ENCODE assay signal across 16 cellular contexts in the genomic region with DNA sequence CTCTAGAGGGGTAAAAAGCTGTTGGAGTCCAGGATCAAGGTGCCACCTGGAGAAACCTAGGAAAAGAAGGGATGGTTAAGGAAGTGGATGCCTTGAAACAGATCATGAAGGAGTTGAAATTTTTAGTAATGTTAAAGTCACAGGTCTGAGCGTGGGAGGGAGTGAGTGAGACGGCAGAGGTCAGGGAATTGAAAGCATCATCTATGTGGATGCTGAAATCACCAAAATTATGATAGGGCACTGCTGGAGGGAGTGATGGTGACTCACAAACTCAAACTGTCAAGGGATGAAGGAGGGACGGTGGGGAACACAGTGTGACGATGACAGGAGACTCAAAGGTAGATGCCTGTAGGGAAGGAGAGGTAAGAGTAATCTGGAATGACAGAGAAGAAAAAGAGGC.
DNase-seq lines count a peak whose midpoint lies in the region; ATAC-seq and TF ChIP-seq lines count a peak whose summit lies in the region.
"Had no signal": no experiment of that assay in that cellular context is flagged by ENCODE, and none has a peak within 500 bp of the region (broad histone marks: within the 10 kb centered on the region; RNA-seq: fewer than 3 reads in every experiment).

No MANE protein-coding gene starts in this region.

- no peak overlapping the region for H3K4me3 ChIP-seq in GM23338
- no peak overlapping the region for H3K4me3 ChIP-seq in trophoblast cell (ENCODE audit: low read depth, low read length)
- H3K4me3 ChIP-seq: BLaER1 treated with 17β-estradiol and CSF1 and Interleukin-3, amounts not matched to agents 10 nM and 100 nM; HAP-1 had no signal

- H3K9ac ChIP-seq in trophoblast cell (ENCODE audit: low read length) = no peak overlapping the region
- H3K9ac ChIP-seq: BLaER1 treated with 17β-estradiol and CSF1 and Interleukin-3, amounts not matched to agents 10 nM and 100 nM had no signal

- H3K14ac ChIP-seq in trophoblast cell (ENCODE audit: low read length) = no peak overlapping the region

- H4K8ac ChIP-seq in trophoblast cell (ENCODE audit: low read depth, low read length) = no peak overlapping the region

- H3K4me1 Mint-ChIP-seq in activated CD4-positive, alpha-beta T cell treated with anti-CD3 and anti-CD28 coated beads, Interleukin-2, amount 10 ng/mL, durations not matched to agents 24 days and 14 days = peaks cover 27% of the 10 kb centered on the region
- H3K4me1 Mint-ChIP-seq in GM23338 = peaks cover 35% of the 10 kb centered on the region
- H3K4me1 Mint-ChIP-seq in activated T-helper 2 cell treated with anti-CD3 and anti-CD28 coated beads, Interferon-gamma antibody, Interleukin-2, Interleukin-4, amounts not matched to agents 10 μg/mL and 5 μg/mL and 100 μg/mL, durations not matched to agents 14 hours and 24 hours and 36 hours (ENCODE audit: low read depth) = peaks cover 41% of the 10 kb centered on the region
- peaks cover 32 to 47% (median 39%) of the 10 kb centered on the region in 3 donors for H3K4me1 Mint-ChIP-seq in naive B cell
- H3K4me1 Mint-ChIP-seq: CD4-positive, CD25-positive, alpha-beta regulatory T cell had no signal

- H3F3A ChIP-seq in GM23338 (replicated peaks; ENCODE audit: low read depth) = no peaks in the 10 kb centered on the region

- no peak overlapping the region for H2AK5ac ChIP-seq in trophoblast cell (ENCODE audit: low read length)

- no peak overlapping the region for H2BK12ac ChIP-seq in trophoblast cell (ENCODE audit: low read length)

- H3K27me3 ChIP-seq in GM23338 (ENCODE audit: insufficient read depth) (no peaks in the 10 kb centered on the region), trophoblast cell (ENCODE audit: insufficient read depth, low read length) (no peaks in the 10 kb centered on the region)
- H3K27me3 ChIP-seq: BLaER1 treated with 17β-estradiol and CSF1 and Interleukin-3, amounts not matched to agents 10 nM and 100 nM had no signal

- H3K18ac ChIP-seq in trophoblast cell (ENCODE audit: low read length) = no peak overlapping the region

- H3K27ac Mint-ChIP-seq in activated CD4-positive, alpha-beta T cell treated with anti-CD3 and anti-CD28 coated beads, Interleukin-2, amount 10 ng/mL, durations not matched to agents 24 days and 14 days = peak overlapping the region; percentile 27
- H3K27ac Mint-ChIP-seq in GM23338 (no peak overlapping the region), naive B cell (peak overlapping the region in 4 of 6 donors; percentile 3 to 85 (median 60))
- peak overlapping the region; percentile 58 for H3K27ac Mint-ChIP-seq in activated T-helper 2 cell treated with anti-CD3 and anti-CD28 coated beads, Interferon-gamma antibody, Interleukin-2, Interleukin-4, amounts not matched to agents 10 μg/mL and 5 μg/mL and 100 μg/mL, durations not matched to agents 14 hours and 24 hours and 36 hours
- H3K27ac Mint-ChIP-seq: CD4-positive, CD25-positive, alpha-beta regulatory T cell had no signal

- no peak for TF ChIP-seq CTCF in GM23338 (conservative IDR thresholded peaks at IDR 0.05; ENCODE audit: low read depth in 2 of 2)

- H3K36me3 ChIP-seq in GM23338 (ENCODE audit: insufficient read depth) (no peaks in the 10 kb centered on the region; the same call in 1 of the 2 replicates), trophoblast cell (ENCODE audit: control insufficient read depth in 1 of 2, insufficient read depth in 2 of 2, low read length in 2 of 2) (no peaks in the 10 kb centered on the region)
- H3K36me3 ChIP-seq: BLaER1 treated with 17β-estradiol and CSF1 and Interleukin-3, amounts not matched to agents 10 nM and 100 nM; HAP-1 had no signal

- H3K23ac ChIP-seq in trophoblast cell (ENCODE audit: low read length) = no peak overlapping the region

- intact Hi-C loops in activated CD4-positive, alpha-beta T cell treated with anti-CD3 and anti-CD28 coated beads, Interleukin-2, amount 10 ng/mL, durations not matched to agents 24 days and 14 days (cut with micrococcal nuclease) = no loop called here
- intact Hi-C loops in activated T-helper 2 cell treated with anti-CD3 and anti-CD28 coated beads, Interferon-gamma antibody, Interleukin-2, Interleukin-4, amounts not matched to agents 10 μg/mL and 5 μg/mL and 100 μg/mL, durations not matched to agents 14 hours and 24 hours and 36 hours (cut with micrococcal nuclease) = no loop called here

- no peak overlapping the region for H4K12ac ChIP-seq in trophoblast cell (ENCODE audit: low read depth, low read length)

- no peak overlapping the region for H3K4ac ChIP-seq in trophoblast cell (ENCODE audit: low read depth, low read length)

- 0 out of 2 replicates have a peak overlapping the region, but pooled peaks have one; percentile 12 for H3K27ac ChIP-seq in GM23338 (ENCODE audit: low read depth)
- H3K27ac ChIP-seq in trophoblast cell (ENCODE audit: low read depth, low read length) = no peak overlapping the region
- H3K27ac ChIP-seq: 22Rv1; BLaER1 treated with 17β-estradiol and CSF1 and Interleukin-3, amounts not matched to agents 10 nM and 100 nM had no signal

- H3K9me3 Mint-ChIP-seq in activated CD4-positive, alpha-beta T cell treated with anti-CD3 and anti-CD28 coated beads, Interleukin-2, amount 10 ng/mL, durations not matched to agents 24 days and 14 days = no peaks in the 10 kb centered on the region
- H3K9me3 Mint-ChIP-seq in GM23338 = peaks cover 6% of the 10 kb centered on the region; the same call in 1 of the 3 replicates
- H3K9me3 Mint-ChIP-seq in activated T-helper 2 cell treated with anti-CD3 and anti-CD28 coated beads, Interferon-gamma antibody, Interleukin-2, Interleukin-4, amounts not matched to agents 10 μg/mL and 5 μg/mL and 100 μg/mL, durations not matched to agents 14 hours and 24 hours and 36 hours = peaks cover 11% of the 10 kb centered on the region
- peaks cover 0 to 22% (median 7%) of the 10 kb centered on the region in 7 donors for H3K9me3 Mint-ChIP-seq in naive B cell

- H3K9me3 ChIP-seq in trophoblast cell (ENCODE audit: insufficient read depth, low read depth, low read length) = no peaks in the 10 kb centered on the region

- no peaks in the 10 kb centered on the region for H3K79me1 ChIP-seq in trophoblast cell (ENCODE audit: low read length)

- no peaks in the 10 kb centered on the region for H3K9me2 ChIP-seq in GM23338 (ENCODE audit: insufficient read depth)

- H3K27me3 Mint-ChIP-seq in activated CD4-positive, alpha-beta T cell treated with anti-CD3 and anti-CD28 coated beads, Interleukin-2, amount 10 ng/mL, durations not matched to agents 24 days and 14 days = no peaks in the 10 kb centered on the region
- H3K27me3 Mint-ChIP-seq in GM23338 (ENCODE audit: insufficient read depth, low read depth, poor library complexity) (peaks cover 2% of the 10 kb centered on the region), naive B cell (no peaks in the 10 kb centered on the region)
- no peaks in the 10 kb centered on the region for H3K27me3 Mint-ChIP-seq in activated T-helper 2 cell treated with anti-CD3 and anti-CD28 coated beads, Interferon-gamma antibody, Interleukin-2, Interleukin-4, amounts not matched to agents 10 μg/mL and 5 μg/mL and 100 μg/mL, durations not matched to agents 14 hours and 24 hours and 36 hours (ENCODE audit: low read depth)

- no peak for ATAC-seq in GM23338
- no peak for ATAC-seq in naive B cell (ENCODE audit: low read depth in 2 of 2)

- H3K36me3 Mint-ChIP-seq in activated CD4-positive, alpha-beta T cell treated with anti-CD3 and anti-CD28 coated beads, Interleukin-2, amount 10 ng/mL, durations not matched to agents 24 days and 14 days (ENCODE audit: low read depth) = peaks cover 6% of the 10 kb centered on the region
- peaks cover 10% of the 10 kb centered on the region; the same call in 2 of the 3 replicates for H3K36me3 Mint-ChIP-seq in GM23338 (ENCODE audit: low read depth)
- H3K36me3 Mint-ChIP-seq in activated T-helper 2 cell treated with anti-CD3 and anti-CD28 coated beads, Interferon-gamma antibody, Interleukin-2, Interleukin-4, amounts not matched to agents 10 μg/mL and 5 μg/mL and 100 μg/mL, durations not matched to agents 14 hours and 24 hours and 36 hours (ENCODE audit: low read depth) = peaks cover 14% of the 10 kb centered on the region
- peaks cover 8 to 28% of the 10 kb centered on the region in 2 donors for H3K36me3 Mint-ChIP-seq in naive B cell

- H2AFZ ChIP-seq in GM23338 (no peak overlapping the region), trophoblast cell (ENCODE audit: insufficient read depth, low read length, poor library complexity) (no peak overlapping the region)

- H4K20me1 ChIP-seq in GM23338 (replicated peaks; ENCODE audit: insufficient read depth) = peaks cover 13% of the 10 kb centered on the region
- H4K20me1 ChIP-seq: BLaER1 treated with 17β-estradiol and CSF1 and Interleukin-3, amounts not matched to agents 10 nM and 100 nM had no signal

- H3K4me2 ChIP-seq in GM23338 (no peak overlapping the region), trophoblast cell (ENCODE audit: low read length) (no peak overlapping the region)
- H3K4me2 ChIP-seq: BLaER1 treated with 17β-estradiol and CSF1 and Interleukin-3, amounts not matched to agents 10 nM and 100 nM had no signal

- peaks cover 13% of the 10 kb centered on the region for H3K4me1 ChIP-seq in GM23338 (ENCODE audit: insufficient read depth)
- H3K4me1 ChIP-seq in trophoblast cell (ENCODE audit: control insufficient read depth in 1 of 2, insufficient read depth in 2 of 2, low read length in 2 of 2) = peaks cover 0 to 3% of the 10 kb centered on the region in 2 experiments
- H3K4me1 ChIP-seq: BLaER1 treated with 17β-estradiol and CSF1 and Interleukin-3, amounts not matched to agents 10 nM and 100 nM; HAP-1 had no signal

- no peak overlapping the region for H3K4me3 Mint-ChIP-seq in activated CD4-positive, alpha-beta T cell treated with anti-CD3 and anti-CD28 coated beads, Interleukin-2, amount 10 ng/mL, durations not matched to agents 24 days and 14 days
- H3K4me3 Mint-ChIP-seq in GM23338 (no peak overlapping the region), naive B cell (peak overlapping the region in 1 of 8 donors; percentile 67)
- H3K4me3 Mint-ChIP-seq in activated T-helper 2 cell treated with anti-CD3 and anti-CD28 coated beads, Interferon-gamma antibody, Interleukin-2, Interleukin-4, amounts not matched to agents 10 μg/mL and 5 μg/mL and 100 μg/mL, durations not matched to agents 14 hours and 24 hours and 36 hours (ENCODE audit: low read depth) = no peak overlapping the region
- H3K4me3 Mint-ChIP-seq: CD4-positive, CD25-positive, alpha-beta regulatory T cell had no signal

- H3K79me2 ChIP-seq in GM23338 (replicated peaks; ENCODE audit: insufficient read depth) (peaks cover 78% of the 10 kb centered on the region), trophoblast cell (ENCODE audit: control insufficient read depth, insufficient read depth, low read length, poor library complexity) (no peaks in the 10 kb centered on the region)

- no peak overlapping the region for H2BK120ac ChIP-seq in trophoblast cell (ENCODE audit: insufficient read depth, low read length, poor library complexity)

- no peak for DNase-seq in activated CD4-positive, alpha-beta T cell treated with anti-CD3 and anti-CD28 coated beads, Interleukin-2, amount 10 ng/mL, durations not matched to agents 24 days and 14 days
- no peak for DNase-seq in activated CD4-positive, alpha-beta T cell treated with anti-CD3 and anti-CD28 coated beads, Interleukin-2, amount 50 U/mL, for 4 hours
- no peak for DNase-seq in GM23338 (ENCODE audit: low spot score)
- no peak for DNase-seq in activated T-helper 2 cell treated with anti-CD3 and anti-CD28 coated beads, Interferon-gamma antibody, Interleukin-2, Interleukin-4, amounts not matched to agents 10 μg/mL and 5 μg/mL and 100 μg/mL, durations not matched to agents 14 hours and 24 hours and 36 hours (ENCODE audit: low spot score)
- DNase-seq in naive B cell = no peak
- DNase-seq in NCI-H187 (lab: John Stamatoyannopoulos, UW) = no peak
- no peak for DNase-seq in trophoblast cell
- no peak for DNase-seq in UCSD-AML1 (lab: John Stamatoyannopoulos, UW; ENCODE audit: unreplicated experiment)
- DNase-seq: AML-193; CD4-positive, CD25-positive, alpha-beta regulatory T cell; DMS53; GF-D8; GOT3 had no signal

- no CpG with 5 or more reads among the region's 4 CpGs for WGBS in trophoblast cell (ENCODE audit: extremely low coverage, insufficient coverage, insufficient read length)

- no peak overlapping the region for H4K91ac ChIP-seq in trophoblast cell (ENCODE audit: low read depth, low read length)

- no peak overlapping the region for H2BK5ac ChIP-seq in trophoblast cell (ENCODE audit: low read depth, low read length, poor library complexity)
